Comparison of ENCODE assay signal across 10 cellular contexts in genomic region chr11:124791626-124792341, GRCh38. TPM values are rescaled to one million over a fixed set of nuclear protein-coding genes. Genes with fewer than 3 reads are reported as not detected.
DNase-seq lines count a peak whose midpoint lies in the region; ATAC-seq and TF ChIP-seq lines count a peak whose summit lies in the region.
"Had no signal": no experiment of that assay in that cellular context is flagged by ENCODE, and none has a peak within 500 bp of the region (broad histone marks: within the 10 kb centered on the region; RNA-seq: fewer than 3 reads in every experiment).

No MANE protein-coding gene starts in this region.

- H3K9me2 ChIP-seq in GM23248 (ENCODE audit: insufficient read depth) (no peaks in the 10 kb centered on the region), SK-N-SH (no peaks in the 10 kb centered on the region)

- CTCF ChIA-PET in SK-N-SH (lab: Yijun Ruan, JAX) = interaction anchor here (1.2 to 10.4 kb wide), 7 partner anchors 8 to 120 kb away, joined by 3 to 70 read pairs (median 13); partner anchors contain the start of genes ESAM, MSANTD2, SIAE and SPA17

- no peaks in the 10 kb centered on the region for H3K4me1 ChIP-seq in GM23248 (ENCODE audit: insufficient read depth)
- peaks cover 24% of the 10 kb centered on the region for H3K4me1 ChIP-seq in iPS-20b (ENCODE audit: insufficient read depth, low read length)
- H3K4me1 ChIP-seq in SK-N-SH (ENCODE audit: control insufficient read depth in 1 of 2, insufficient read depth in 2 of 2, low read depth in 1 of 2, low read length in 1 of 2) = peaks cover 5 to 9% of the 10 kb centered on the region in 2 experiments; a peak in 3 of 4 replicates
- peaks cover 0 to 32% (median 4%) of the 10 kb centered on the region in 4 donors for H3K4me1 ChIP-seq in esophagus muscularis mucosa

- peak; percentile 65 for ATAC-seq in GM18873 (IDR thresholded peaks at IDR 0.05; ENCODE audit: low FRiP score, unreplicated experiment)
- ATAC-seq in HG03520 (IDR thresholded peaks at IDR 0.05; ENCODE audit: unreplicated experiment) = peak; percentile 68
- no peak for ATAC-seq in HG02763 (IDR thresholded peaks at IDR 0.05; ENCODE audit: unreplicated experiment)
- ATAC-seq: left cardiac atrium had no signal

- H3K36me3 ChIP-seq in GM23248 (ENCODE audit: low read depth) (no peaks in the 10 kb centered on the region), iPS-20b (ENCODE audit: insufficient read depth, low read depth, low read length) (no peaks in the 10 kb centered on the region), SK-N-SH (replicated peaks in 1 of 2; ENCODE audit: control insufficient read depth in 1 of 2, insufficient read depth in 2 of 2, low read length in 1 of 2) (no peaks in the 10 kb centered on the region), esophagus muscularis mucosa (no peaks in the 10 kb centered on the region)

- H4K20me1 ChIP-seq in GM23248 (ENCODE audit: insufficient read depth) (peaks cover 8% of the 10 kb centered on the region; the same call in 1 of the 2 replicates), SK-N-SH (ENCODE audit: insufficient read depth) (peaks cover 87% of the 10 kb centered on the region)

- 94 to 95% methylated on average over 4 of the region's 4 CpGs for WGBS in GM23248 (ENCODE audit: low coverage in 1 of 2, low lambda C conversion rate in 2 of 2, missing lambda C conversion rate in 2 of 2), 2 experiments
- 96% methylated on average over 4 of the region's 4 CpGs for WGBS in SK-N-SH (ENCODE audit: low lambda C conversion rate)
- WGBS in esophagus muscularis mucosa = 95% methylated on average over 4 of the region's 4 CpGs

- no peaks in the 10 kb centered on the region for H3F3A ChIP-seq in GM23248 (ENCODE audit: insufficient read depth)
- H3F3A ChIP-seq in SK-N-SH (replicated peaks; ENCODE audit: insufficient read depth) = peaks cover 8% of the 10 kb centered on the region

- TF ChIP-seq EP300 in SK-N-SH (IDR thresholded peaks at IDR 0.05; ENCODE audit: borderline replicate concordance in 1 of 2, low read depth in 1 of 2, low read length in 1 of 2) = no peak
- TF ChIP-seq EP300 in esophagus muscularis mucosa (IDR thresholded peaks at IDR 0.05) = no peak

- POLR2A ChIA-PET in SK-N-SH (lab: Yijun Ruan, JAX) = no interaction called here

- H3K4me3 ChIP-seq in GM23248 (no peak overlapping the region), iPS-20b (ENCODE audit: low read length) (peak overlapping the region; percentile 36; the same call in 1 of the 2 replicates), SK-N-SH (ENCODE audit: low read depth in 2 of 2, low read length in 1 of 2) (no peak overlapping the region), esophagus muscularis mucosa (no peak overlapping the region)

- H3K4me2 ChIP-seq in GM23248 (ENCODE audit: unreplicated experiment) (no peak overlapping the region), SK-N-SH (no peak overlapping the region)

- no peaks in the 10 kb centered on the region for H3K9me3 ChIP-seq in GM23248 (ENCODE audit: low read depth)
- H3K9me3 ChIP-seq in iPS-20b (ENCODE audit: insufficient read depth, low read depth, low read length) = no peaks in the 10 kb centered on the region
- no peaks in the 10 kb centered on the region for H3K9me3 ChIP-seq in SK-N-SH
- H3K9me3 ChIP-seq in esophagus muscularis mucosa = no peaks in the 10 kb centered on the region

- in situ Hi-C loops in GM23248 (cut with MboI) = no loop called here

- no peak overlapping the region for H3K27ac ChIP-seq in GM23248
- H3K27ac ChIP-seq in iPS-20b (ENCODE audit: low read length) = no peak overlapping the region
- no peak overlapping the region for H3K27ac ChIP-seq in SK-N-SH (ENCODE audit: low read depth in 2 of 2, low read length in 1 of 2)
- H3K27ac ChIP-seq in esophagus muscularis mucosa (replicated peaks in 1 of 4) = no peak overlapping the region

- no peak for TF ChIP-seq POLR2A in esophagus muscularis mucosa (IDR thresholded peaks at IDR 0.05; ENCODE audit: low read depth)

- H2AFZ ChIP-seq in GM23248 = no peak overlapping the region
- H2AFZ ChIP-seq in SK-N-SH (ENCODE audit: low read depth) = no peak overlapping the region

- intact Hi-C loops in esophagus muscularis mucosa (cut with DNase I) = no loop called here

- TF ChIP-seq RAD21 in SK-N-SH (IDR thresholded peaks at IDR 0.05; ENCODE audit: low read length) = no peak

- peaks cover 100% of the 10 kb centered on the region for H3K79me2 ChIP-seq in GM23248 (ENCODE audit: insufficient read depth)
- H3K79me2 ChIP-seq in SK-N-SH (ENCODE audit: insufficient read depth) = peaks cover 99% of the 10 kb centered on the region

- TF ChIP-seq CTCF in SK-N-SH (IDR thresholded peaks at IDR 0.05) (no peak), esophagus muscularis mucosa (IDR thresholded peaks at IDR 0.05) (no peak)

- no peak overlapping the region for H3K9ac ChIP-seq in GM23248
- no peak overlapping the region for H3K9ac ChIP-seq in iPS-20b (ENCODE audit: low read depth, low read length)
- no peak overlapping the region for H3K9ac ChIP-seq in SK-N-SH

- DNase-seq in GM23248 (peak; percentile 30), SK-N-SH (no peak), esophagus muscularis mucosa (ENCODE audit: extremely low spot score) (no peak)
- DNase-seq: left cardiac atrium, substantia nigra had no signal

- H3K27me3 ChIP-seq in GM23248 (replicated peaks; ENCODE audit: insufficient read depth) = no peaks in the 10 kb centered on the region
- H3K27me3 ChIP-seq in iPS-20b (ENCODE audit: insufficient read depth, low read length) = no peaks in the 10 kb centered on the region
- H3K27me3 ChIP-seq in SK-N-SH (ENCODE audit: insufficient read depth) = no peaks in the 10 kb centered on the region
- no peaks in the 10 kb centered on the region for H3K27me3 ChIP-seq in esophagus muscularis mucosa

TF ChIP-seq in SK-N-SH, 30 proteins besides CTCF, POLR2A, EP300 and RAD21 (continues in another document):
- TF ChIP-seq MAX (IDR thresholded peaks at IDR 0.05; ENCODE audit: low read depth) (no peak), REST (IDR thresholded peaks at IDR 0.05; ENCODE audit: low read depth, low read length) (no peak), NFIC (IDR thresholded peaks at IDR 0.05; ENCODE audit: borderline replicate concordance) (no peak), NRF1 (IDR thresholded peaks at IDR 0.05; ENCODE audit: low read depth, low read length) (no peak), MXI1 (IDR thresholded peaks at IDR 0.05; ENCODE audit: low read depth, low read length) (no peak), FOXM1 (IDR thresholded peaks at IDR 0.05; ENCODE audit: low read depth) (no peak), JUND (IDR thresholded peaks at IDR 0.05) (no peak)

RNA-seq across cellular contexts. Expression of gene MSANTD2, which starts 8.4 kb away (rescaled TPM):
- total RNA-seq in GM23248 (2014; rRNA removed; shearing (Covaris generic)) = 8.4 and 11.5 TPM in 2 replicates
- polyA plus RNA-seq in GM23248 (2016; fragmentation: Nextera tagmentation; extraction: Ambion mirVana) = 4.5 and 6.0 TPM in 2 replicates
- polyA plus RNA-seq in SK-N-SH (2012; rRNA removed) = 6.4 and 8.5 TPM in 2 replicates
- 5.6 and 5.8 TPM in 2 replicates for polyA plus RNA-seq in SK-N-SH (2012; cell fraction: cytosol; rRNA removed)
- polyA plus RNA-seq in SK-N-SH (2012; cell fraction: nucleus; rRNA removed) = 27.2 and 31.2 TPM in 2 replicates
- 10 to 100 TPM in 3 of 4 donors, 1 to 10 TPM in 1; 9.6 to 14.0 (median 12.1) TPM for total RNA-seq in esophagus muscularis mucosa

RNA-seq across cellular contexts. Expression of gene ESAM, which starts 29.7 kb away (rescaled TPM):
- total RNA-seq in GM23248 (2014; rRNA removed; shearing (Covaris generic)) = not detected in 2 replicates
- polyA plus RNA-seq in GM23248 (2016; fragmentation: Nextera tagmentation; extraction: Ambion mirVana) (not detected in 2 replicates), SK-N-SH (2012; rRNA removed) (1.3 and 1.4 TPM in 2 replicates)
- 0.40 and 0.71 TPM in 2 replicates for polyA plus RNA-seq in SK-N-SH (2012; cell fraction: cytosol; rRNA removed)
- polyA plus RNA-seq in SK-N-SH (2012; cell fraction: nucleus; rRNA removed) = 14.9 and 16.5 TPM in 2 replicates
- 10 to 100 TPM; 10.8 to 52.8 (median 41.1) TPM for total RNA-seq in esophagus muscularis mucosa
- total RNA-seq: G401 had no signal

RNA-seq across cellular contexts. Expression of gene VSIG2, which starts 39.7 kb away (rescaled TPM):
- total RNA-seq in GM23248 (2014; rRNA removed; shearing (Covaris generic)) = not detected in 2 replicates
- polyA plus RNA-seq in GM23248 (2016; fragmentation: Nextera tagmentation; extraction: Ambion mirVana) = not detected in 2 replicates
- polyA plus RNA-seq in SK-N-SH (2012; rRNA removed) = 0.06 TPM in 1 of 2 replicates, not detected in the other
- not detected in 2 replicates for polyA plus RNA-seq in SK-N-SH (2012; cell fraction: cytosol; rRNA removed)
- 0.07 and 0.08 TPM in 2 replicates for polyA plus RNA-seq in SK-N-SH (2012; cell fraction: nucleus; rRNA removed)
- total RNA-seq in esophagus muscularis mucosa = under 1 TPM in 1 of 4 donors, not detected in 3; 0.29 TPM
- total RNA-seq: G401 had no signal

RNA-seq across cellular contexts. Expression of gene NRGN, which starts 52.0 kb away (rescaled TPM):
- 0.32 TPM in 1 of 2 replicates, not detected in the other for total RNA-seq in GM23248 (2014; rRNA removed; shearing (Covaris generic))
- polyA plus RNA-seq in GM23248 (2016; fragmentation: Nextera tagmentation; extraction: Ambion mirVana) (0.23 and 0.29 TPM in 2 replicates), SK-N-SH (2012; rRNA removed) (3.1 and 6.8 TPM in 2 replicates)
- polyA plus RNA-seq in SK-N-SH (2012; cell fraction: cytosol; rRNA removed) = 2.7 and 4.1 TPM in 2 replicates
- polyA plus RNA-seq in SK-N-SH (2012; cell fraction: nucleus; rRNA removed) = 6.2 and 8.0 TPM in 2 replicates
- total RNA-seq in esophagus muscularis mucosa = 1 to 10 TPM; 1.4 to 2.3 (median 1.6) TPM

Comparison
In these comparisons a context has a peak if more than half of its experiments do, and no peak if none do; other contexts are left out.
1. RNA of gene ESAM, which starts 29.7 kb away (total RNA-seq): 10.8 to 52.8 TPM in esophagus muscularis mucosa; not detected in GM23248; every median in the first group is over 10 times any median in the second.